13 cellular contexts compared by ENCODE assay signal in the genomic region with DNA sequence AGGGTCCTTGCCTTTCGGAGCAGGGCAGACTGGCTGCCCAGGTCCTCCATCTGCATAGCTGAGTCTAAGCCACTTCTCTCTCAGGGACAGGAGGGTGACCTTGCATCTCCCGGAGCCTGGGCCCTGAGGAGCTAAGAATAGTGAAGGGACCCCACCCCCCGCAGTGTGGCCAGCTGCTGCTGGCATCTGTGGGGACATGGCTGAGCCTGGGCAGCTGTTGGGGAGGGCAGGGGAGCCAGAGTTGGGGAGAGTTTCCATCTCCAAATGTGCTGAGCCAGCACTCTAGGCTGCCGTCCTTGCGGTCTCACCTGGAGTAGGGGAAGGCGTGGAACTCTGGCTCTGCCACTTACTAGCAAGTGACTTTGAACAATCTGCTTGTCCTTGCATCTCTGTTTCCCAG. TPM values are rescaled to one million over a fixed set of nuclear protein-coding genes. Genes with fewer than 3 reads are reported as not detected.
"Had no signal": no experiment of that assay in that cellular context is flagged by ENCODE, and none has a peak within 500 bp of the region (broad histone marks: within the 10 kb centered on the region; RNA-seq: fewer than 3 reads in every experiment).

No MANE protein-coding gene starts in this region.

- H3K27me3 ChIP-seq: cardiac muscle cell, colonic mucosa, ovary had no signal

- H3K4me3 ChIP-seq: cardiac muscle cell, colonic mucosa, heart right ventricle, ovary, tibial nerve had no signal

- ATAC-seq: stimulated activated memory B cell treated with anti-CD40 and anti-IgM and Interleukin-4, amounts not matched to agents 10 μg/mL and 1 μg/mL and 100 μg/mL, for 72 hours; T-cell had no signal

- H3K27ac ChIP-seq: cardiac muscle cell, colonic mucosa, heart right ventricle, ovary, tibial nerve had no signal

- H3K9me3 ChIP-seq: colonic mucosa, heart right ventricle, ovary, tibial nerve had no signal

- H3K4me1 ChIP-seq: colonic mucosa had no signal

- DNase-seq: activated CD4-positive, alpha-beta T cell treated with anti-CD3 and anti-CD28 coated beads for 48 hours; activated naive CD4-positive, alpha-beta T cell treated with anti-CD3 and anti-CD28 coated beads for 36 hours; colonic mucosa; effector CD8-positive, alpha-beta T cell; foreskin melanocyte; heart right ventricle; ovary; stimulated activated CD4-positive, alpha-beta T cell treated with anti-CD3 and anti-CD28 coated beads, Interleukin-1b, Interleukin-23, amount 100 ng/mL, for 48 hours; T-cell had no signal

- H3K36me3 ChIP-seq: cardiac muscle cell, colonic mucosa, heart right ventricle, ovary, tibial nerve had no signal

RNA-seq across cellular contexts. Expression of gene SHISAL1, which starts 34.8 kb away (rescaled TPM):
- total RNA-seq: activated naive CD4-positive, alpha-beta T cell treated with anti-CD3 and anti-CD28 coated beads for 36 hours; activated T-helper 1 cell treated with anti-CD3 and anti-CD28 coated beads, Interleukin-12 subunit alpha, Interleukin-12 subunit beta, Interleukin-2, Interleukin-4 antibody, amounts not matched to agents 30 ng/mL and 10 ng/mL and 1 ng/mL, durations not matched to agents 14 hours and 24 hours and 36 hours had no signal
